Comparison of ENCODE assay signal across 8 cellular contexts in genomic region chr6:8435093-8435844, GRCh38. TPM values are rescaled to one million over a fixed set of nuclear protein-coding genes. Genes with fewer than 3 reads are reported as not detected.
DNase-seq lines count a peak whose midpoint lies in the region; ATAC-seq and TF ChIP-seq lines count a peak whose summit lies in the region.

Gene SLC35B3, minus strand, starts transcription at chr6:8435545.

- peak within 1 kb of the TSS; percentile 94 for H3K27ac Mint-ChIP-seq in activated naive CD8-positive, alpha-beta T cell

- DNase-seq in NCI-H1105 (lab: John Stamatoyannopoulos, UW) (peak; percentile 96), SKM-1 (lab: John Stamatoyannopoulos, UW; ENCODE audit: unreplicated experiment) (peak; percentile 84), glomerular visceral epithelial cell (ENCODE audit: extremely low spot score) (peak; percentile 96), omental fat pad (ENCODE audit: low spot score) (peak; percentile 94)

- ATAC-seq in HG02642 (IDR thresholded peaks at IDR 0.05; ENCODE audit: poor library complexity, unreplicated experiment) (peak; percentile 97), omental fat pad (ENCODE audit: low FRiP score) (peak; percentile 100)

- H3K4me3 Mint-ChIP-seq in activated naive CD8-positive, alpha-beta T cell, result peak within 1 kb of the TSS; percentile 85

- no peaks in the 10 kb centered on the region for H3K27me3 Mint-ChIP-seq in activated naive CD8-positive, alpha-beta T cell

- peak; percentile 75 for TF ChIP-seq POLR2A in GM10847 (IDR thresholded peaks at IDR 0.05; ENCODE audit: extremely low read depth, insufficient read length)

- H3K27ac ChIP-seq in temporal lobe (ENCODE audit: low read depth, low read length), result peak within 1 kb of the TSS; percentile 63

- peaks cover 5% of the 10 kb centered on the region for H3K36me3 Mint-ChIP-seq in activated naive CD8-positive, alpha-beta T cell

- TF ChIP-seq CTCF in omental fat pad (IDR thresholded peaks at IDR 0.05), result no peak

- H3K9me3 Mint-ChIP-seq in activated naive CD8-positive, alpha-beta T cell (ENCODE audit: low read depth), result no peaks in the 10 kb centered on the region

- peaks cover 44% of the 10 kb centered on the region for H3K4me1 Mint-ChIP-seq in activated naive CD8-positive, alpha-beta T cell (ENCODE audit: low read depth)

RNA-seq across cellular contexts. Expression of gene SLC35B3, which starts in this region (rescaled TPM):
- total RNA-seq in omental fat pad (10 to 100 TPM; 12.5 to 18.8 (median 16.0) TPM), temporal lobe (10.1 TPM)

Comparison
In these comparisons a context has a peak if more than half of its experiments do, and no peak if none do; other contexts are left out.
1. Peak in every context shown above with its lines: DNase-seq, ATAC-seq and H3K27ac ChIP-seq.